In the genomic region with DNA sequence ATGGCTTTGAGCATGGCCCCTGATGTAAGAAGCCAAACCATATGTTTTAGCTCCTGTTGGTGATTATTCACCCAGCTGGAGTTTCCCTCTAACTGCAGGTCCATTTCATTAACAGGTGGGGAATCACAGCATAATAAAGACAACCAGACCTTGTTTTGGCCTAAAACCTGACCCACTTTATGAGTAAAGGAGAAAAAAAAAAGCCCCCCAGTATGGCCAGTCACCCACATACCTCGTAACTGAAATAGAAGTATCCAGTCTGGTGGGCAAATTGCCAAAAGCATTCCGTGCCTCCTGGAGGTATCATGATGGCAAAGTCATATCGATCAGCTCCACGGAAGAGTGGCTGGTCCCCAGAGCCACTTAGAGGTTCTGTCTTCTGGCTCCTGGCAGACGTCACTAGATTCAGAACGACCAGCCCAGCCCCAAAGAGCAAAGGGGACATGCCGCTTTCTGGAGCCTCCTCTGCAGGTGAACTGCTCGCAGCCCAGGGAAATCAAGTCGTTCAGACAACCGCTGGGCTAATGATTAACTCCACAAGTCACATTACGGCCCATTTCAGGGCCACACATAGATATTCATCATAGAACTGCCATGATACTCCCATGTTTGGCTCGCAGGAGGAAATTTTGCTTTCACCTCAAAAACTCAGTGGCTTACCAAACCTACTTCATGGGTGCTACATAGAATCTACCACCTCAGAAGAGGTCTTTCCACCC, we compare ENCODE assay signal across 1 cellular context.
TF ChIP-seq lines count a peak whose summit lies in the region.

A gene (minus strand): TSS at position 478 of the 719 bp plus-strand sequence. CDS start 33 bp downstream, at position 445.

TF ChIP-seq in HepG2, 621 proteins besides CTCF, POLR2A, EP300 and RAD21 (continued from another document and continues in another):
- TF ChIP-seq, protein P1, sequence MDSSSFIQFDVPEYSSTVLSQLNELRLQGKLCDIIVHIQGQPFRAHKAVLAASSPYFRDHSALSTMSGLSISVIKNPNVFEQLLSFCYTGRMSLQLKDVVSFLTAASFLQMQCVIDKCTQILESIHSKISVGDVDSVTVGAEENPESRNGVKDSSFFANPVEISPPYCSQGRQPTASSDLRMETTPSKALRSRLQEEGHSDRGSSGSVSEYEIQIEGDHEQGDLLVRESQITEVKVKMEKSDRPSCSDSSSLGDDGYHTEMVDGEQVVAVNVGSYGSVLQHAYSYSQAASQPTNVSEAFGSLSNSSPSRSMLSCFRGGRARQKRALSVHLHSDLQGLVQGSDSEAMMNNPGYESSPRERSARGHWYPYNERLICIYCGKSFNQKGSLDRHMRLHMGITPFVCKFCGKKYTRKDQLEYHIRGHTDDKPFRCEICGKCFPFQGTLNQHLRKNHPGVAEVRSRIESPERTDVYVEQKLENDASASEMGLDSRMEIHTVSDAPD (CRISPR knock-in tag; IDR thresholded peaks at IDR 0.05), result no peak
- peak; percentile 69; the same call in 1 of the 2 replicates for TF ChIP-seq ZNF619 (CRISPR knock-in tag; IDR thresholded peaks at IDR 0.05)
- TF ChIP-seq ZNF75D (CRISPR knock-in tag; IDR thresholded peaks at IDR 0.05; ENCODE audit: borderline replicate concordance), result no peak
- TF ChIP-seq ZNF292 (CRISPR knock-in tag; IDR thresholded peaks at IDR 0.05; ENCODE audit: borderline replicate concordance, low read depth), result no peak
- peak; percentile 41; the same call in 1 of the 2 replicates for TF ChIP-seq ERF (CRISPR knock-in tag; IDR thresholded peaks at IDR 0.05)
- TF ChIP-seq BHLHE40 (IDR thresholded peaks at IDR 0.05; ENCODE audit: low read length), result no peak
- TF ChIP-seq ZNF12 (CRISPR knock-in tag; IDR thresholded peaks at IDR 0.05), result no peak
- no peak; the same call in 1 of the 2 replicates for TF ChIP-seq ZNF747 (CRISPR knock-in tag; IDR thresholded peaks at IDR 0.05; ENCODE audit: borderline replicate concordance)
- TF ChIP-seq GPN1 (CRISPR knock-in tag; IDR thresholded peaks at IDR 0.05; ENCODE audit: borderline replicate concordance), result no peak
- no peak for TF ChIP-seq HMG20B (CRISPR knock-in tag; conservative IDR thresholded peaks at IDR 0.05)
- no peak for TF ChIP-seq ZNF326 (CRISPR knock-in tag; IDR thresholded peaks at IDR 0.05; ENCODE audit: borderline replicate concordance)
- TF ChIP-seq GTF2F1 (IDR thresholded peaks at IDR 0.05; ENCODE audit: low read length), result no peak
- TF ChIP-seq DR1 (CRISPR knock-in tag; IDR thresholded peaks at IDR 0.05), result no peak
- TF ChIP-seq, protein P2, sequence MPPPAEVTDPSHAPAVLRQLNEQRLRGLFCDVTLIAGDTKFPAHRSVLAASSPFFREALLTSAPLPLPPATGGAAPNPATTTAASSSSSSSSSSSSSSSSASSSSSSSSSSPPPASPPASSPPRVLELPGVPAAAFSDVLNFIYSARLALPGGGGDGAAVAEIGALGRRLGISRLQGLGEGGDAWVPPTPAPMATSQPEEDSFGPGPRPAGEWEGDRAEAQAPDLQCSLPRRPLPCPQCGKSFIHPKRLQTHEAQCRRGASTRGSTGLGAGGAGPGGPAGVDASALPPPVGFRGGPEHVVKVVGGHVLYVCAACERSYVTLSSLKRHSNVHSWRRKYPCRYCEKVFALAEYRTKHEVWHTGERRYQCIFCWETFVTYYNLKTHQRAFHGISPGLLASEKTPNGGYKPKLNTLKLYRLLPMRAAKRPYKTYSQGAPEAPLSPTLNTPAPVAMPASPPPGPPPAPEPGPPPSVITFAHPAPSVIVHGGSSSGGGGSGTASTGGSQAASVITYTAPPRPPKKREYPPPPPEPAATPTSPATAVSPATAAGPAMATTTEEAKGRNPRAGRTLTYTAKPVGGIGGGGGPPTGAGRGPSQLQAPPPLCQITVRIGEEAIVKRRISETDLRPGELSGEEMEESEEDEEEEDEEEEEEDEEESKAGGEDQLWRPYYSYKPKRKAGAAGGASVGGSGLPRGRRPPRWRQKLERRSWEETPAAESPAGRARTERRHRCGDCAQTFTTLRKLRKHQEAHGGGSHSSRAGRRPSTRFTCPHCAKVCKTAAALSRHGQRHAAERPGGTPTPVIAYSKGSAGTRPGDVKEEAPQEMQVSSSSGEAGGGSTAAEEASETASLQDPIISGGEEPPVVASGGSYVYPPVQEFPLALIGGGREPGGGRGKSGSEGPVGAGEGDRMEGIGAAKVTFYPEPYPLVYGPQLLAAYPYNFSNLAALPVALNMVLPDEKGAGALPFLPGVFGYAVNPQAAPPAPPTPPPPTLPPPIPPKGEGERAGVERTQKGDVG (CRISPR knock-in tag; IDR thresholded peaks at IDR 0.05; ENCODE audit: borderline replicate concordance), result no peak
- 0 out of 2 replicates have a peak, but pooled peaks have one; percentile 19 for TF ChIP-seq ZFP90 (CRISPR knock-in tag; IDR thresholded peaks at IDR 0.05; ENCODE audit: borderline replicate concordance)
- TF ChIP-seq ZMYM4 (CRISPR knock-in tag; IDR thresholded peaks at IDR 0.05), result 0 out of 2 replicates have a peak, but pooled peaks have one; percentile 32
- TF ChIP-seq FOXM1 (CRISPR knock-in tag; IDR thresholded peaks at IDR 0.05), result no peak
- TF ChIP-seq HOXA7 (CRISPR knock-in tag; IDR thresholded peaks at IDR 0.05), result no peak
- TF ChIP-seq ZNF20 (CRISPR knock-in tag; IDR thresholded peaks at IDR 0.05), result no peak
- no peak for TF ChIP-seq ZBTB20 (CRISPR knock-in tag; IDR thresholded peaks at IDR 0.05; ENCODE audit: borderline replicate concordance, low read depth)
- TF ChIP-seq ZNF296 (CRISPR knock-in tag; conservative IDR thresholded peaks at IDR 0.05), result no peak
- TF ChIP-seq CEBPB (IDR thresholded peaks at IDR 0.05; ENCODE audit: borderline replicate concordance, low read depth, low read length), result no peak
- TF ChIP-seq RELA (CRISPR knock-in tag; IDR thresholded peaks at IDR 0.05), result no peak
- TF ChIP-seq MTF1 (CRISPR knock-in tag; IDR thresholded peaks at IDR 0.05), result no peak
- TF ChIP-seq, protein P3, sequence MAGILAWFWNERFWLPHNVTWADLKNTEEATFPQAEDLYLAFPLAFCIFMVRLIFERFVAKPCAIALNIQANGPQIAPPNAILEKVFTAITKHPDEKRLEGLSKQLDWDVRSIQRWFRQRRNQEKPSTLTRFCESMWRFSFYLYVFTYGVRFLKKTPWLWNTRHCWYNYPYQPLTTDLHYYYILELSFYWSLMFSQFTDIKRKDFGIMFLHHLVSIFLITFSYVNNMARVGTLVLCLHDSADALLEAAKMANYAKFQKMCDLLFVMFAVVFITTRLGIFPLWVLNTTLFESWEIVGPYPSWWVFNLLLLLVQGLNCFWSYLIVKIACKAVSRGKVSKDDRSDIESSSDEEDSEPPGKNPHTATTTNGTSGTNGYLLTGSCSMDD (CRISPR knock-in tag; IDR thresholded peaks at IDR 0.05), result no peak
- TF ChIP-seq, protein P4, sequence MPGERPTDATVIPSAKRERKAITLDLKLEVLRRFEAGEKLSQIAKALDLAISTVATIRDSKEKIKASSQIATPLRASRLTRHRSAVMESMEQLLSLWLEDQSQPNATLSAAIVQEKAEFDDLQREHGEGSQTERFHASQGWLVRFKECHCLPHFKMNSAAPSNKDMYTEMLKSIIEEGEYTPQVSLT (CRISPR knock-in tag; IDR thresholded peaks at IDR 0.05; ENCODE audit: borderline replicate concordance, low read depth), result no peak
- no peak for TF ChIP-seq SMC3 (IDR thresholded peaks at IDR 0.05; ENCODE audit: low read length)
- no peak for TF ChIP-seq WIZ (CRISPR knock-in tag; IDR thresholded peaks at IDR 0.05)
- TF ChIP-seq ZNF816 (CRISPR knock-in tag; IDR thresholded peaks at IDR 0.05; ENCODE audit: borderline replicate concordance), result no peak; the same call in 1 of the 2 replicates
- TF ChIP-seq ZFP36L2 (CRISPR knock-in tag; IDR thresholded peaks at IDR 0.05), result no peak
- TF ChIP-seq PHF20 (CRISPR knock-in tag; IDR thresholded peaks at IDR 0.05), result no peak
- TF ChIP-seq ZNF781 (CRISPR knock-in tag; IDR thresholded peaks at IDR 0.05; ENCODE audit: borderline replicate concordance, not compliant biosample characterization), result peak; percentile 60
- TF ChIP-seq, protein P5, sequence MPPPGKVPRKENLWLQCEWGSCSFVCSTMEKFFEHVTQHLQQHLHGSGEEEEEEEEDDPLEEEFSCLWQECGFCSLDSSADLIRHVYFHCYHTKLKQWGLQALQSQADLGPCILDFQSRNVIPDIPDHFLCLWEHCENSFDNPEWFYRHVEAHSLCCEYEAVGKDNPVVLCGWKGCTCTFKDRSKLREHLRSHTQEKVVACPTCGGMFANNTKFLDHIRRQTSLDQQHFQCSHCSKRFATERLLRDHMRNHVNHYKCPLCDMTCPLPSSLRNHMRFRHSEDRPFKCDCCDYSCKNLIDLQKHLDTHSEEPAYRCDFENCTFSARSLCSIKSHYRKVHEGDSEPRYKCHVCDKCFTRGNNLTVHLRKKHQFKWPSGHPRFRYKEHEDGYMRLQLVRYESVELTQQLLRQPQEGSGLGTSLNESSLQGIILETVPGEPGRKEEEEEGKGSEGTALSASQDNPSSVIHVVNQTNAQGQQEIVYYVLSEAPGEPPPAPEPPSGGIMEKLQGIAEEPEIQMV (CRISPR knock-in tag; IDR thresholded peaks at IDR 0.05; ENCODE audit: low read depth), result no peak
- TF ChIP-seq ZNF224 (CRISPR knock-in tag; IDR thresholded peaks at IDR 0.05), result no peak
- TF ChIP-seq MLLT10 (CRISPR knock-in tag; IDR thresholded peaks at IDR 0.05), result no peak
- no peak for TF ChIP-seq PRPF4 (IDR thresholded peaks at IDR 0.05; ENCODE audit: low read depth, low read length, poor library complexity, severe bottlenecking)
- TF ChIP-seq RFXANK (CRISPR knock-in tag; IDR thresholded peaks at IDR 0.05), result no peak
- TF ChIP-seq, protein P6, sequence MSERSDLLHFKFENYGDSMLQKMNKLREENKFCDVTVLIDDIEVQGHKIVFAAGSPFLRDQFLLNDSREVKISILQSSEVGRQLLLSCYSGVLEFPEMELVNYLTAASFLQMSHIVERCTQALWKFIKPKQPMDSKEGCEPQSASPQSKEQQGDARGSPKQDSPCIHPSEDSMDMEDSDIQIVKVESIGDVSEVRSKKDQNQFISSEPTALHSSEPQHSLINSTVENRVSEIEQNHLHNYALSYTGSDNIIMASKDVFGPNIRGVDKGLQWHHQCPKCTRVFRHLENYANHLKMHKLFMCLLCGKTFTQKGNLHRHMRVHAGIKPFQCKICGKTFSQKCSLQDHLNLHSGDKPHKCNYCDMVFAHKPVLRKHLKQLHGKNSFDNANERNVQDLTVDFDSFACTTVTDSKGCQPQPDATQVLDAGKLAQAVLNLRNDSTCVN (CRISPR knock-in tag; IDR thresholded peaks at IDR 0.05; ENCODE audit: borderline replicate concordance), result peak; percentile 72
- no peak for TF ChIP-seq HCFC1 (IDR thresholded peaks at IDR 0.05; ENCODE audit: low read depth, low read length)
- TF ChIP-seq FIP1L1 (IDR thresholded peaks at IDR 0.05; ENCODE audit: borderline replicate concordance, insufficient read depth, low read depth, low read length), result no peak
- TF ChIP-seq ZSCAN22 (CRISPR knock-in tag; IDR thresholded peaks at IDR 0.05), result no peak
- TF ChIP-seq ZNF432 (CRISPR knock-in tag; IDR thresholded peaks at IDR 0.05; ENCODE audit: borderline replicate concordance), result no peak
- TF ChIP-seq, protein P7, sequence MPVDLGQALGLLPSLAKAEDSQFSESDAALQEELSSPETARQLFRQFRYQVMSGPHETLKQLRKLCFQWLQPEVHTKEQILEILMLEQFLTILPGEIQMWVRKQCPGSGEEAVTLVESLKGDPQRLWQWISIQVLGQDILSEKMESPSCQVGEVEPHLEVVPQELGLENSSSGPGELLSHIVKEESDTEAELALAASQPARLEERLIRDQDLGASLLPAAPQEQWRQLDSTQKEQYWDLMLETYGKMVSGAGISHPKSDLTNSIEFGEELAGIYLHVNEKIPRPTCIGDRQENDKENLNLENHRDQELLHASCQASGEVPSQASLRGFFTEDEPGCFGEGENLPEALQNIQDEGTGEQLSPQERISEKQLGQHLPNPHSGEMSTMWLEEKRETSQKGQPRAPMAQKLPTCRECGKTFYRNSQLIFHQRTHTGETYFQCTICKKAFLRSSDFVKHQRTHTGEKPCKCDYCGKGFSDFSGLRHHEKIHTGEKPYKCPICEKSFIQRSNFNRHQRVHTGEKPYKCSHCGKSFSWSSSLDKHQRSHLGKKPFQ (CRISPR knock-in tag; IDR thresholded peaks at IDR 0.05; ENCODE audit: insufficient replicate concordance), result no peak
- no peak for TF ChIP-seq ZNF570 (CRISPR knock-in tag; IDR thresholded peaks at IDR 0.05; ENCODE audit: borderline replicate concordance)
- no peak for TF ChIP-seq TBP (CRISPR knock-in tag; IDR thresholded peaks at IDR 0.05)
- TF ChIP-seq, protein P8, sequence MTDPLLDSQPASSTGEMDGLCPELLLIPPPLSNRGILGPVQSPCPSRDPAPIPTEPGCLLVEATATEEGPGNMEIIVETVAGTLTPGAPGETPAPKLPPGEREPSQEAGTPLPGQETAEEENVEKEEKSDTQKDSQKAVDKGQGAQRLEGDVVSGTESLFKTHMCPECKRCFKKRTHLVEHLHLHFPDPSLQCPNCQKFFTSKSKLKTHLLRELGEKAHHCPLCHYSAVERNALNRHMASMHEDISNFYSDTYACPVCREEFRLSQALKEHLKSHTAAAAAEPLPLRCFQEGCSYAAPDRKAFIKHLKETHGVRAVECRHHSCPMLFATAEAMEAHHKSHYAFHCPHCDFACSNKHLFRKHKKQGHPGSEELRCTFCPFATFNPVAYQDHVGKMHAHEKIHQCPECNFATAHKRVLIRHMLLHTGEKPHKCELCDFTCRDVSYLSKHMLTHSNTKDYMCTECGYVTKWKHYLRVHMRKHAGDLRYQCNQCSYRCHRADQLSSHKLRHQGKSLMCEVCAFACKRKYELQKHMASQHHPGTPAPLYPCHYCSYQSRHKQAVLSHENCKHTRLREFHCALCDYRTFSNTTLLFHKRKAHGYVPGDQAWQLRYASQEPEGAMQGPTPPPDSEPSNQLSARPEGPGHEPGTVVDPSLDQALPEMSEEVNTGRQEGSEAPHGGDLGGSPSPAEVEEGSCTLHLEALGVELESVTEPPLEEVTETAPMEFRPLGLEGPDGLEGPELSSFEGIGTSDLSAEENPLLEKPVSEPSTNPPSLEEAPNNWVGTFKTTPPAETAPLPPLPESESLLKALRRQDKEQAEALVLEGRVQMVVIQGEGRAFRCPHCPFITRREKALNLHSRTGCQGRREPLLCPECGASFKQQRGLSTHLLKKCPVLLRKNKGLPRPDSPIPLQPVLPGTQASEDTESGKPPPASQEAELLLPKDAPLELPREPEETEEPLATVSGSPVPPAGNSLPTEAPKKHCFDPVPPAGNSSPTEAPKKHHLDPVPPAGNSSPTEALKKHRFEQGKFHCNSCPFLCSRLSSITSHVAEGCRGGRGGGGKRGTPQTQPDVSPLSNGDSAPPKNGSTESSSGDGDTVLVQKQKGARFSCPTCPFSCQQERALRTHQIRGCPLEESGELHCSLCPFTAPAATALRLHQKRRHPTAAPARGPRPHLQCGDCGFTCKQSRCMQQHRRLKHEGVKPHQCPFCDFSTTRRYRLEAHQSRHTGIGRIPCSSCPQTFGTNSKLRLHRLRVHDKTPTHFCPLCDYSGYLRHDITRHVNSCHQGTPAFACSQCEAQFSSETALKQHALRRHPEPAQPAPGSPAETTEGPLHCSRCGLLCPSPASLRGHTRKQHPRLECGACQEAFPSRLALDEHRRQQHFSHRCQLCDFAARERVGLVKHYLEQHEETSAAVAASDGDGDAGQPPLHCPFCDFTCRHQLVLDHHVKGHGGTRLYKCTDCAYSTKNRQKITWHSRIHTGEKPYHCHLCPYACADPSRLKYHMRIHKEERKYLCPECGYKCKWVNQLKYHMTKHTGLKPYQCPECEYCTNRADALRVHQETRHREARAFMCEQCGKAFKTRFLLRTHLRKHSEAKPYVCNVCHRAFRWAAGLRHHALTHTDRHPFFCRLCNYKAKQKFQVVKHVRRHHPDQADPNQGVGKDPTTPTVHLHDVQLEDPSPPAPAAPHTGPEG (CRISPR knock-in tag; IDR thresholded peaks at IDR 0.05), result 0 out of 2 replicates have a peak, but pooled peaks have one; percentile 28
- no peak for TF ChIP-seq POLR2AphosphoS2 (IDR thresholded peaks at IDR 0.05; ENCODE audit: low read depth, low read length)
- no peak for TF ChIP-seq ZFAT (CRISPR knock-in tag; conservative IDR thresholded peaks at IDR 0.05)
- TF ChIP-seq JUND (CRISPR knock-in tag; IDR thresholded peaks at IDR 0.05), result no peak
